In the genomic region with DNA sequence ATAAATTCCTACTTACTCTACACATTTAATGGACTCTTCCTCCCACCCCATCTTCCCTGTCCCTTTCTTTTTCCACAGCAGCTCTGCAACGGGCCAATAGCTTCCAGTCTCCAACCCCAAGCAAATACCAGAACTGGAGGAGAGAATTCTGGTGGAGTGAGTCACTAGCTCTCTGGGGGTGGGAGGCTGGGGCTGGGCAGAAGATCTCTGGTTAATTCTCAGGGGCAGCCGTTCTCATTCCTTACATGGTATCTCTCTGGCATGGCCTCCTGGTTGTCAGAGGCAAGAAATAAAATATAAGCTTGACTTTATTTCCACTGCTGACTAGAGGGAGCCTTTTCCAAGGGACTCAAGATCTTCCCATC, we compare ENCODE assay signal across 9 cellular contexts.
DNase-seq lines count a peak whose midpoint lies in the region; ATAC-seq and TF ChIP-seq lines count a peak whose summit lies in the region.
"Had no signal": no experiment of that assay in that cellular context is flagged by ENCODE, and none has a peak within 500 bp of the region (broad histone marks: within the 10 kb centered on the region; RNA-seq: fewer than 3 reads in every experiment).

No MANE protein-coding gene starts in this region.

- H3K79me1 ChIP-seq in trophoblast cell (ENCODE audit: low read length) = peaks cover 22% of the 10 kb centered on the region

- intact Hi-C loops in activated CD8-positive, alpha-beta T cell treated with anti-CD3 and anti-CD28 coated beads for 36 hours (cut with micrococcal nuclease) = no loop called here

- CTCF ChIA-PET in RWPE1 (lab: Yijun Ruan, JAX) = interaction anchor here (1.0 kb wide), 1 partner anchor 231 kb away, joined by 3 read pairs; no protein-coding TSS in a partner anchor
- CTCF ChIA-PET in activated CD8-positive, alpha-beta T cell treated with anti-CD3 and anti-CD28 coated beads for 36 hours (lab: Charles Lee) = interaction anchor here (0.8 to 4.3 kb wide), 6 partner anchors 10 to 607 kb away, joined by 3 to 44 read pairs (median 8); no protein-coding TSS in a partner anchor

- no peaks in the 10 kb centered on the region for H3K9me3 Mint-ChIP-seq in activated CD8-positive, alpha-beta T cell treated with anti-CD3 and anti-CD28 coated beads for 36 hours

- H2BK12ac ChIP-seq in trophoblast cell (ENCODE audit: low read length) = no peak overlapping the region

- DNase-seq in COLO829 (ENCODE audit: low spot score) = peak; percentile 84
- DNase-seq in RWPE1 (ENCODE audit: low spot score) = peak; percentile 93
- DNase-seq in fibroblast of villous mesenchyme (ENCODE audit: low read depth) = peak; percentile 95
- peak; percentile 43 to 73 for DNase-seq in trophoblast cell
- no peak for DNase-seq in globus pallidus (ENCODE audit: low spot score)
- DNase-seq in activated CD8-positive, alpha-beta T cell treated with anti-CD3 and anti-CD28 coated beads for 36 hours = no peak

- H3K27ac ChIP-seq in RWPE1 (peak overlapping the region; percentile 95), trophoblast cell (ENCODE audit: low read depth, low read length) (peak overlapping the region; percentile 72)

- ATAC-seq in esophagus mucosa = no peak
- ATAC-seq in HG02623 (IDR thresholded peaks at IDR 0.05; ENCODE audit: unreplicated experiment) = no peak
- ATAC-seq in activated CD8-positive, alpha-beta T cell treated with anti-CD3 and anti-CD28 coated beads for 36 hours = no peak

- H3K9me3 ChIP-seq in trophoblast cell (ENCODE audit: insufficient read depth, low read depth, low read length) = no peaks in the 10 kb centered on the region

- H3K4me1 ChIP-seq in trophoblast cell (ENCODE audit: control insufficient read depth in 1 of 2, insufficient read depth in 2 of 2, low read length in 2 of 2) = peaks cover 21 to 22% of the 10 kb centered on the region in 2 experiments

- H3K36me3 ChIP-seq in trophoblast cell (ENCODE audit: control insufficient read depth in 1 of 2, insufficient read depth in 2 of 2, low read length in 2 of 2) = no peaks in the 10 kb centered on the region

- H3K18ac ChIP-seq in trophoblast cell (ENCODE audit: low read length) = no peak overlapping the region

- no peak overlapping the region for H3K9ac ChIP-seq in trophoblast cell (ENCODE audit: low read length)

- H3K4me3 Mint-ChIP-seq in activated CD8-positive, alpha-beta T cell treated with anti-CD3 and anti-CD28 coated beads for 36 hours = no peak overlapping the region
- H3K4me3 Mint-ChIP-seq: WTC11 had no signal

- H3K4me1 Mint-ChIP-seq in activated CD8-positive, alpha-beta T cell treated with anti-CD3 and anti-CD28 coated beads for 36 hours (ENCODE audit: low read depth) = peaks cover 4% of the 10 kb centered on the region

- H3K27me3 ChIP-seq in trophoblast cell (ENCODE audit: insufficient read depth, low read length) = no peaks in the 10 kb centered on the region

- no peak overlapping the region for H4K12ac ChIP-seq in trophoblast cell (ENCODE audit: low read depth, low read length)

- no peak overlapping the region for H2AFZ ChIP-seq in trophoblast cell (ENCODE audit: insufficient read depth, low read length, poor library complexity)

- no peaks in the 10 kb centered on the region for H3K79me2 ChIP-seq in trophoblast cell (ENCODE audit: control insufficient read depth, insufficient read depth, low read length, poor library complexity)

- POLR2A ChIA-PET in RWPE1 (lab: Yijun Ruan, JAX; ENCODE audit: low non-redundant PET) = no interaction called here
- POLR2A ChIA-PET in activated CD8-positive, alpha-beta T cell treated with anti-CD3 and anti-CD28 coated beads for 36 hours (lab: Charles Lee) = no interaction called here

- no peak overlapping the region for H3K27ac Mint-ChIP-seq in activated CD8-positive, alpha-beta T cell treated with anti-CD3 and anti-CD28 coated beads for 36 hours
- H3K27ac Mint-ChIP-seq: WTC11 had no signal

- H3K4me2 ChIP-seq in trophoblast cell (ENCODE audit: low read length) = peak overlapping the region; percentile 2

- no CpG with 5 or more reads among the region's 2 CpGs for WGBS in trophoblast cell (ENCODE audit: extremely low coverage, insufficient coverage, insufficient read length)

- no peak overlapping the region for H3K23ac ChIP-seq in trophoblast cell (ENCODE audit: low read length)

- no peak overlapping the region for H2AK5ac ChIP-seq in trophoblast cell (ENCODE audit: low read length)

- H3K4me3 ChIP-seq in fibroblast of villous mesenchyme (ENCODE audit: low read depth, low read length) (peak overlapping the region; percentile 1), trophoblast cell (ENCODE audit: low read depth, low read length) (no peak overlapping the region)

- H3K27me3 Mint-ChIP-seq in activated CD8-positive, alpha-beta T cell treated with anti-CD3 and anti-CD28 coated beads for 36 hours = no peaks in the 10 kb centered on the region

- no peak overlapping the region for H3K4ac ChIP-seq in trophoblast cell (ENCODE audit: low read depth, low read length)

- TF ChIP-seq CTCF in RWPE1 (conservative IDR thresholded peaks at IDR 0.05; ENCODE audit: low read depth) (no peak), fibroblast of villous mesenchyme (IDR thresholded peaks at IDR 0.05; ENCODE audit: insufficient read depth, low read depth, low read length) (no peak)
- TF ChIP-seq CTCF in activated CD8-positive, alpha-beta T cell treated with anti-CD3 and anti-CD28 coated beads for 36 hours (IDR thresholded peaks at IDR 0.05) = no peak

- no peak overlapping the region for H4K8ac ChIP-seq in trophoblast cell (ENCODE audit: low read depth, low read length)

- peak overlapping the region; percentile 47 for H2BK5ac ChIP-seq in trophoblast cell (ENCODE audit: low read depth, low read length, poor library complexity)

- H3K36me3 Mint-ChIP-seq in activated CD8-positive, alpha-beta T cell treated with anti-CD3 and anti-CD28 coated beads for 36 hours (ENCODE audit: low read depth) = no peaks in the 10 kb centered on the region
- H3K36me3 Mint-ChIP-seq: WTC11 had no signal

- peak overlapping the region; percentile 82 for H4K91ac ChIP-seq in trophoblast cell (ENCODE audit: low read depth, low read length)

- no peak overlapping the region for H3K14ac ChIP-seq in trophoblast cell (ENCODE audit: low read length)

- H2BK120ac ChIP-seq in trophoblast cell (ENCODE audit: insufficient read depth, low read length, poor library complexity) = no peak overlapping the region

Comparison
In these comparisons a context has a peak if more than half of its experiments do, and no peak if none do; other contexts are left out.
1. DNase-seq: peak in COLO829 (single experiment), RWPE1 (single experiment), fibroblast of villous mesenchyme (single experiment) and trophoblast cell (2 of 2); none in globus pallidus (single experiment) and activated CD8-positive, alpha-beta T cell treated with anti-CD3 and anti-CD28 coated beads for 36 hours (single experiment).